9 cellular contexts compared by ENCODE assay signal in genomic region chr17:1769826-1770477, GRCh38. TPM values are rescaled to one million over a fixed set of nuclear protein-coding genes. Genes with fewer than 3 reads are reported as not detected.
DNase-seq lines count a peak whose midpoint lies in the region; ATAC-seq and TF ChIP-seq lines count a peak whose summit lies in the region.
"Had no signal": no experiment of that assay in that cellular context is flagged by ENCODE, and none has a peak within 500 bp of the region (broad histone marks: within the 10 kb centered on the region; RNA-seq: fewer than 3 reads in every experiment).

No MANE protein-coding gene starts in this region.

- peak; percentile 52 for DNase-seq in HuH-7.5 (ENCODE audit: low spot score)
- DNase-seq in RWPE2 (ENCODE audit: low spot score): peak; percentile 89
- peak; percentile 38 for DNase-seq in germinal center (ENCODE audit: low spot score)
- no peak for DNase-seq in stimulated activated effector memory CD8-positive, alpha-beta T cell treated with anti-CD3 and anti-CD28 coated beads, Interleukin-12 subunit alpha, Interleukin-12 subunit beta, amount 100 ng/mL, for 72 hours (ENCODE audit: low spot score in 2 of 2)
- DNase-seq in posterior vena cava (ENCODE audit: low spot score): no peak
- no peak for DNase-seq in hypothalamus (lab: John Stamatoyannopoulos, UW)
- DNase-seq: central memory CD4-positive, alpha-beta T cell had no signal

- no peaks in the 10 kb centered on the region for H3K9me3 ChIP-seq in RWPE2 (ENCODE audit: severe bottlenecking)

- 0 out of 2 replicates have a peak, but pooled peaks cover 3% of the 10 kb centered on the region for H3K36me3 ChIP-seq in RWPE2 (ENCODE audit: low read depth)

- H3K4me1 Mint-ChIP-seq in stimulated activated effector memory CD8-positive, alpha-beta T cell treated with anti-CD3 and anti-CD28 coated beads, Interleukin-12 subunit alpha, Interleukin-12 subunit beta, amount 100 ng/mL, for 72 hours: peaks cover 16% of the 10 kb centered on the region

- TF ChIP-seq CTCF in RWPE2 (IDR thresholded peaks at IDR 0.05; ENCODE audit: poor library complexity, severe bottlenecking): no peak

- H3K27me3 ChIP-seq in RWPE2 (ENCODE audit: insufficient read depth, poor library complexity, severe bottlenecking): no peaks in the 10 kb centered on the region

- H3K4me3 ChIP-seq in RWPE2 (ENCODE audit: severe bottlenecking): no peak overlapping the region

- H3K36me3 Mint-ChIP-seq in stimulated activated effector memory CD8-positive, alpha-beta T cell treated with anti-CD3 and anti-CD28 coated beads, Interleukin-12 subunit alpha, Interleukin-12 subunit beta, amount 100 ng/mL, for 72 hours: peaks cover 6% of the 10 kb centered on the region

- peaks cover 14% of the 10 kb centered on the region for H3K4me1 ChIP-seq in RWPE2 (ENCODE audit: insufficient read depth, poor library complexity, severe bottlenecking)

- intact Hi-C loops in posterior vena cava (cut with DNase I): no loop called here

- no peaks in the 10 kb centered on the region for H3K9me3 Mint-ChIP-seq in stimulated activated effector memory CD8-positive, alpha-beta T cell treated with anti-CD3 and anti-CD28 coated beads, Interleukin-12 subunit alpha, Interleukin-12 subunit beta, amount 100 ng/mL, for 72 hours
- H3K9me3 Mint-ChIP-seq: T-helper 1 cell treated with Interleukin-12 subunit alpha and Interleukin-12 subunit beta and Interleukin-4 antibody, amounts not matched to agents 30 μg/mL and 1 μg/mL, for 36 hours had no signal

- H3K27ac Mint-ChIP-seq in stimulated activated effector memory CD8-positive, alpha-beta T cell treated with anti-CD3 and anti-CD28 coated beads, Interleukin-12 subunit alpha, Interleukin-12 subunit beta, amount 100 ng/mL, for 72 hours: peak overlapping the region; percentile 70
- H3K27ac Mint-ChIP-seq: T-helper 1 cell treated with Interleukin-12 subunit alpha and Interleukin-12 subunit beta and Interleukin-4 antibody, amounts not matched to agents 30 μg/mL and 1 μg/mL, for 36 hours had no signal

- H3K27ac ChIP-seq in RWPE2 (ENCODE audit: poor library complexity, severe bottlenecking): peak overlapping the region; percentile 82

- peak overlapping the region; percentile 24 for H3K4me3 Mint-ChIP-seq in stimulated activated effector memory CD8-positive, alpha-beta T cell treated with anti-CD3 and anti-CD28 coated beads, Interleukin-12 subunit alpha, Interleukin-12 subunit beta, amount 100 ng/mL, for 72 hours
- H3K4me3 Mint-ChIP-seq: T-helper 1 cell treated with Interleukin-12 subunit alpha and Interleukin-12 subunit beta and Interleukin-4 antibody, amounts not matched to agents 30 μg/mL and 1 μg/mL, for 36 hours had no signal

- peak; percentile 96 for ATAC-seq in RWPE2 (ENCODE audit: low read depth)
- peak; percentile 54 for ATAC-seq in stimulated activated effector memory CD8-positive, alpha-beta T cell treated with anti-CD3 and anti-CD28 coated beads, Interleukin-12 subunit alpha, Interleukin-12 subunit beta, amount 100 ng/mL, for 72 hours
- ATAC-seq in HG03139 (IDR thresholded peaks at IDR 0.05; ENCODE audit: unreplicated experiment): no peak

RNA-seq across cellular contexts. Expression of gene SERPINF1, which starts 8.1 kb away (rescaled TPM):
- 1,000 to 10,000 TPM in 1 of 2 donors, 100 to 1,000 TPM in 1; 710 to 1,223 TPM for total RNA-seq in posterior vena cava

RNA-seq across cellular contexts. Expression of gene SERPINF2, which starts 27.3 kb away (rescaled TPM):
- total RNA-seq in posterior vena cava: 10 to 100 TPM; 40.7 to 41.7 TPM

RNA-seq across cellular contexts. Expression of gene WDR81, which starts 45.4 kb away (rescaled TPM):
- total RNA-seq in posterior vena cava: 10 to 100 TPM; 26.3 to 30.8 TPM

RNA-seq across cellular contexts. Expression of gene SMYD4, which starts 59.8 kb away (rescaled TPM):
- total RNA-seq in posterior vena cava: 10 to 100 TPM; 16.8 to 19.7 TPM

RNA-seq across cellular contexts. Expression of gene TLCD2, which starts 59.8 kb away (rescaled TPM):
- 1 to 10 TPM; 7.6 to 8.2 TPM for total RNA-seq in posterior vena cava

Comparison
In these comparisons a context has a peak if more than half of its experiments do, and no peak if none do; other contexts are left out.
1. DNase-seq: peak in HuH-7.5 (single experiment), RWPE2 (single experiment) and germinal center (single experiment); none in stimulated activated effector memory CD8-positive, alpha-beta T cell treated with anti-CD3 and anti-CD28 coated beads, Interleukin-12 subunit alpha, Interleukin-12 subunit beta, amount 100 ng/mL, for 72 hours (0 of 2), posterior vena cava (single experiment) and hypothalamus (0 of 51).